In genomic region chr13:112249644-112250610, GRCh38 we compare ENCODE assay signal across 17 cellular contexts.
"Had no signal": no experiment of that assay in that cellular context is flagged by ENCODE, and none has a peak within 500 bp of the region (broad histone marks: within the 10 kb centered on the region; RNA-seq: fewer than 3 reads in every experiment).

No MANE protein-coding gene starts in this region.

- H3K27me3 ChIP-seq: esophagus squamous epithelium, transverse colon had no signal

- H3K4me1 Mint-ChIP-seq: activated naive CD4-positive, alpha-beta T cell treated with anti-CD3 and anti-CD28 coated beads, Interleukin-2, amount 50 U/mL, for 24 hours; memory B cell; nephron had no signal

- H3K27ac Mint-ChIP-seq: activated CD8-positive, alpha-beta T cell treated with anti-CD3 and anti-CD28 coated beads for 36 hours; activated naive CD4-positive, alpha-beta T cell treated with anti-CD3 and anti-CD28 coated beads, Interleukin-2, amount 50 U/mL, for 24 hours; activated T-helper 2 cell treated with anti-CD3 and anti-CD28 coated beads, Interferon-gamma antibody, Interleukin-2, Interleukin-4, amounts not matched to agents 10 μg/mL and 5 μg/mL and 100 μg/mL, durations not matched to agents 14 hours and 24 hours and 36 hours; memory B cell; nephron had no signal

- DNase-seq: activated CD4-positive, alpha-beta T cell treated with anti-CD3 and anti-CD28 coated beads for 4 hours; activated CD8-positive, alpha-beta T cell treated with anti-CD3 and anti-CD28 coated beads for 36 hours; activated T-cell treated with anti-CD3 and anti-CD28 coated beads for 4 hours; esophagus squamous epithelium; foreskin fibroblast; heart left ventricle; small intestine; T-helper 1 cell; transverse colon had no signal

- H3K4me3 ChIP-seq: esophagus squamous epithelium, heart left ventricle, SK-N-MC, transverse colon had no signal

- ATAC-seq: activated CD8-positive, alpha-beta T cell treated with anti-CD3 and anti-CD28 coated beads for 36 hours; heart left ventricle had no signal

- H3K9me3 Mint-ChIP-seq: activated CD8-positive, alpha-beta T cell treated with anti-CD3 and anti-CD28 coated beads for 36 hours; activated naive CD4-positive, alpha-beta T cell treated with anti-CD3 and anti-CD28 coated beads, Interleukin-2, amount 50 U/mL, for 24 hours; activated T-helper 2 cell treated with anti-CD3 and anti-CD28 coated beads, Interferon-gamma antibody, Interleukin-2, Interleukin-4, amounts not matched to agents 10 μg/mL and 5 μg/mL and 100 μg/mL, durations not matched to agents 14 hours and 24 hours and 36 hours; nephron had no signal

- H3K4me1 ChIP-seq: esophagus squamous epithelium, heart left ventricle, parathyroid adenoma, transverse colon had no signal

- H3K9ac ChIP-seq: parathyroid adenoma had no signal

- H3K4me3 Mint-ChIP-seq: activated CD8-positive, alpha-beta T cell treated with anti-CD3 and anti-CD28 coated beads for 36 hours; activated naive CD4-positive, alpha-beta T cell treated with anti-CD3 and anti-CD28 coated beads, Interleukin-2, amount 50 U/mL, for 24 hours; brain; memory B cell; nephron had no signal

- H3K27ac ChIP-seq: esophagus squamous epithelium, heart left ventricle, parathyroid adenoma, SK-N-MC, transverse colon, VCaP had no signal

- H3K36me3 ChIP-seq: esophagus squamous epithelium, heart left ventricle, transverse colon had no signal

- H3K36me3 Mint-ChIP-seq: activated naive CD4-positive, alpha-beta T cell treated with anti-CD3 and anti-CD28 coated beads, Interleukin-2, amount 50 U/mL, for 24 hours; brain; memory B cell had no signal

- H3K9me3 ChIP-seq: esophagus squamous epithelium, heart left ventricle, transverse colon had no signal
